Comparison of ENCODE assay signal across 8 cellular contexts in genomic region chr16:85613609-85614337, GRCh38. TPM values are rescaled to one million over a fixed set of nuclear protein-coding genes. Genes with fewer than 3 reads are reported as not detected.
DNase-seq lines count a peak whose midpoint lies in the region; ATAC-seq, FAIRE-seq and TF ChIP-seq lines count a peak whose summit lies in the region.

No MANE protein-coding gene starts in this region.

- peaks cover 15% of the 10 kb centered on the region; the same call in 2 of the 3 replicates for H3K36me3 Mint-ChIP-seq in GM23338 (ENCODE audit: low read depth)

- H3K4me1 Mint-ChIP-seq in GM23338: peaks cover 51% of the 10 kb centered on the region

- peak overlapping the region; percentile 76; the same call in 2 of the 3 replicates for H3K4me3 Mint-ChIP-seq in GM23338

- H3K79me2 ChIP-seq in GM23338 (replicated peaks; ENCODE audit: insufficient read depth) (peaks cover 64% of the 10 kb centered on the region), K562 (ENCODE audit: control insufficient read depth, insufficient read depth, low read length) (peaks cover 93% of the 10 kb centered on the region)

- H3K4me1 ChIP-seq in GM23338 (ENCODE audit: insufficient read depth) (peaks cover 44% of the 10 kb centered on the region), K562 (replicated peaks in 1 of 2; ENCODE audit: control insufficient read depth in 2 of 2, insufficient read depth in 2 of 2, low read length in 2 of 2) (peaks cover 54 to 87% of the 10 kb centered on the region in 2 experiments), kidney (ENCODE audit: control insufficient read depth in 1 of 2, insufficient read depth in 1 of 2, low read depth in 1 of 2, low read length in 2 of 2) (peaks cover 21 to 49% of the 10 kb centered on the region in 2 donors), subcutaneous abdominal adipose tissue (ENCODE audit: control insufficient read depth in 5 of 5, insufficient read depth in 5 of 5, low read length in 5 of 5) (peaks cover 8 to 69% (median 55%) of the 10 kb centered on the region in 5 donors)

- H2AFZ ChIP-seq in GM23338 (no peak overlapping the region), K562 (ENCODE audit: low read depth, low read length) (no peak overlapping the region)

- TF ChIP-seq POLR2A in K562 (conservative IDR thresholded peaks at IDR 0.05): no peak

- H3K27ac Mint-ChIP-seq in GM23338: no peak overlapping the region

- TF ChIP-seq CTCF in AG10803 (conservative IDR thresholded peaks at IDR 0.05; ENCODE audit: low read length) (no peak), GM23338 (conservative IDR thresholded peaks at IDR 0.05; ENCODE audit: low read depth in 2 of 2) (no peak), K562 (IDR thresholded peaks at IDR 0.05 in 2 of 3, conservative IDR thresholded peaks at IDR 0.05 in 1 of 3; ENCODE audit: insufficient read depth in 2 of 3, low read depth in 1 of 3, low read length in 3 of 3) (no peak), kidney (IDR thresholded peaks at IDR 0.05; ENCODE audit: borderline replicate concordance, extremely low read depth, insufficient read depth) (no peak)

- no peaks in the 10 kb centered on the region for H3K9me3 ChIP-seq in K562 (replicated peaks; ENCODE audit: control insufficient read depth, insufficient read depth, low read depth, low read length)
- H3K9me3 ChIP-seq in kidney (ENCODE audit: control insufficient read depth in 1 of 2, low read length in 2 of 2): no peaks in the 10 kb centered on the region
- no peaks in the 10 kb centered on the region for H3K9me3 ChIP-seq in subcutaneous abdominal adipose tissue (ENCODE audit: control insufficient read depth in 5 of 5, low read length in 5 of 5)

- H3K9ac ChIP-seq in K562 (ENCODE audit: insufficient read depth in 1 of 2, low read depth in 2 of 2, low read length in 2 of 2) (peak overlapping the region; percentile 92 to 98; a peak in 3 of 4 replicates), kidney (ENCODE audit: low read length in 2 of 2) (peak overlapping the region in 1 of 2 donors; percentile 40), subcutaneous abdominal adipose tissue (ENCODE audit: low read length in 5 of 5) (peak overlapping the region in 1 of 5 donors; percentile 68)

- peaks cover 33% of the 10 kb centered on the region for H4K20me1 ChIP-seq in GM23338 (replicated peaks; ENCODE audit: insufficient read depth)
- H4K20me1 ChIP-seq in K562 (replicated peaks; ENCODE audit: control insufficient read depth, insufficient read depth, low read length): peaks cover 63% of the 10 kb centered on the region

- H3K27me3 ChIP-seq in GM23338 (ENCODE audit: insufficient read depth): peaks cover 7% of the 10 kb centered on the region; the same call in 1 of the 2 replicates
- no peaks in the 10 kb centered on the region for H3K27me3 ChIP-seq in K562 (ENCODE audit: control insufficient read depth in 2 of 2, insufficient read depth in 2 of 2, low read length in 2 of 2)
- no peaks in the 10 kb centered on the region for H3K27me3 ChIP-seq in subcutaneous abdominal adipose tissue (ENCODE audit: control insufficient read depth in 5 of 5, insufficient read depth in 4 of 5, low read length in 5 of 5)

- peak; percentile 2 for ATAC-seq in GM23338
- peak; percentile 8 for ATAC-seq in K562
- ATAC-seq in esophagus mucosa: no peak
- ATAC-seq in GM19467 (IDR thresholded peaks at IDR 0.05; ENCODE audit: unreplicated experiment): no peak

- no TSS peak for BruUV-seq in K562 (replicated peaks; lab: Mats Ljungman, UMichigan)

- H3K9me3 Mint-ChIP-seq in GM23338: no peaks in the 10 kb centered on the region

- peaks cover 16% of the 10 kb centered on the region for H3K9me1 ChIP-seq in K562 (ENCODE audit: control insufficient read depth, insufficient read depth, low read length)

- DNase-seq in AG10803 (ENCODE audit: low read depth) (no peak), GM23338 (ENCODE audit: low spot score) (peak; percentile 80), NOMO-1 treated with dmso at 0.1 percent for 144 hours (lab: John Stamatoyannopoulos, UW; ENCODE audit: unreplicated experiment) (peak; percentile 43), K562 (ENCODE audit: extremely low read depth in 1 of 4, low spot score in 3 of 4) (peak; percentile 64 to 95 (median 80)), kidney (peak; percentile 92)

- peak overlapping the region; percentile 98 for H3K4me2 ChIP-seq in GM23338
- H3K4me2 ChIP-seq in K562 (ENCODE audit: insufficient read depth, low read length): peak overlapping the region; percentile 85; the same call in 1 of the 2 replicates

- CTCF ChIA-PET in K562 (lab: Yijun Ruan, JAX; ENCODE audit: low intra/inter-chr PET ratio): no interaction called here

- TF ChIP-seq EP300 in K562 (IDR thresholded peaks at IDR 0.05; ENCODE audit: low read length): no peak

- POLR2A ChIA-PET in K562 (lab: Yijun Ruan, JAX): interaction anchor here (0.5 to 2.3 kb wide), 12 partner anchors 9 to 849 kb away, joined by 3 to 14 read pairs (median 4); no protein-coding TSS in a partner anchor

- no peaks in the 10 kb centered on the region for H3K9me2 ChIP-seq in GM23338 (ENCODE audit: insufficient read depth)

- in situ Hi-C loops in K562 (cut with MboI): no loop called here

- H3F3A ChIP-seq in GM23338 (replicated peaks; ENCODE audit: low read depth): peaks cover 22% of the 10 kb centered on the region

- peaks cover 16% of the 10 kb centered on the region for H3K27me3 Mint-ChIP-seq in GM23338 (ENCODE audit: insufficient read depth, low read depth, poor library complexity)

- TF ChIP-seq RAD21 in K562 (CRISPR knock-in tag; conservative IDR thresholded peaks at IDR 0.05 in 1 of 2, IDR thresholded peaks at IDR 0.05 in 1 of 2): no peak

- FAIRE-seq in K562 (lab: Jason Lieb, UNC) (no peak), kidney (lab: Jason Lieb, UNC) (no peak)

- intact Hi-C loops in K562 (cut with micrococcal nuclease): loop anchor here (5.0 to 10.0 kb wide), 2 partner anchors 151 to 309 kb away; no protein-coding TSS in a partner anchor
- intact Hi-C loops in kidney (cut with DNase I): no loop called here

- H3K36me3 ChIP-seq in GM23338 (ENCODE audit: insufficient read depth) (no peaks in the 10 kb centered on the region), K562 (ENCODE audit: control insufficient read depth, insufficient read depth, low read length) (peaks cover 50% of the 10 kb centered on the region), kidney (ENCODE audit: control insufficient read depth in 1 of 2, insufficient read depth in 2 of 2, low read length in 2 of 2) (no peaks in the 10 kb centered on the region), subcutaneous abdominal adipose tissue (ENCODE audit: control insufficient read depth in 5 of 5, insufficient read depth in 5 of 5, low read length in 5 of 5) (peaks cover 0 to 13% (median 8%) of the 10 kb centered on the region in 5 donors)

- H3K27ac ChIP-seq in GM23338 (ENCODE audit: low read depth): peak overlapping the region; percentile 86
- peak overlapping the region; percentile 99 for H3K27ac ChIP-seq in K562 (ENCODE audit: extremely low read depth, low read depth, low read length)
- H3K27ac ChIP-seq in kidney (ENCODE audit: low read depth in 2 of 2, low read length in 2 of 2): peak overlapping the region; percentile 89 to 96
- H3K27ac ChIP-seq in subcutaneous abdominal adipose tissue (ENCODE audit: low read depth, low read length): peak overlapping the region; percentile 82

- H3K4me3 ChIP-seq in AG10803 (ENCODE audit: low read length) (peak overlapping the region; percentile 65), GM23338 (peak overlapping the region; percentile 84), K562 (peak overlapping the region; percentile 85), kidney (ENCODE audit: low read length in 2 of 2) (peak overlapping the region in 1 of 2 donors; percentile 64), subcutaneous abdominal adipose tissue (ENCODE audit: low read depth in 1 of 5, low read length in 5 of 5) (peak overlapping the region in 4 of 5 donors; percentile 54 to 71 (median 62))

- WGBS in K562 (ENCODE audit: insufficient coverage, low coverage, missing lambda C conversion rate): 0% methylated on average over 15 of the region's 67 CpGs

TF ChIP-seq in K562, 482 proteins besides CTCF, POLR2A, EP300 and RAD21 (continues in another document):
- no peak for TF ChIP-seq CCNT2 (IDR thresholded peaks at IDR 0.05; ENCODE audit: borderline replicate concordance, extremely low read depth, insufficient read length, low read depth, low read length)
- TF ChIP-seq XRCC5 (IDR thresholded peaks at IDR 0.05; ENCODE audit: low read depth, low read length): no peak
- no peak for TF ChIP-seq PYGO2 (tag; IDR thresholded peaks at IDR 0.05)
- TF ChIP-seq ZFPM2 (CRISPR knock-in tag; IDR thresholded peaks at IDR 0.05): no peak
- no peak for TF ChIP-seq ZNF436 (CRISPR knock-in tag; IDR thresholded peaks at IDR 0.05)

RNA-seq across cellular contexts. Expression of gene GSE1, which starts 0.7 kb away (rescaled TPM):
- 118 and 135 TPM in 2 replicates for total RNA-seq in GM23338 (2014; rRNA removed; shearing (Covaris generic))
- polyA plus RNA-seq in GM23338 (2016; fragmentation: Nextera tagmentation; extraction: Ambion mirVana): 32.4 and 34.0 TPM in 2 replicates
- 692 and 1,066 TPM in 2 replicates for total RNA-seq in K562 (2011; cell fraction: chromatin; rRNA removed; ENCODE audit: low replicate concordance)
- 409 and 435 TPM in 2 replicates for total RNA-seq in K562 (2011; cell fraction: nucleolus; rRNA removed)
- total RNA-seq in K562 (2011; cell fraction: nucleoplasm; rRNA removed): 438 and 467 TPM in 2 replicates
- total RNA-seq in K562 (2014; rRNA removed): 89.1 and 104 TPM in 2 replicates
- 40.9 and 41.8 TPM in 2 replicates for total RNA-seq in K562 (2014; rRNA removed; fragmentation: Illumina TruSeq; extraction: Trizol)
- 57.9 and 60.6 TPM in 2 replicates for total RNA-seq in K562 (2015; rRNA removed; fragmentation: Illumina TruSeq; extraction: Trizol)
- 208 and 244 TPM in 2 replicates for total RNA-seq in K562 (2021)
- polyA plus RNA-seq in K562 (2011; rRNA removed): 54.2 and 64.0 TPM in 2 replicates
- polyA plus RNA-seq in K562 (2011; cell fraction: cytosol; rRNA removed): 54.1 and 55.3 TPM in 2 replicates
- polyA plus RNA-seq in K562 (2011; cell fraction: nucleus; rRNA removed): 210 and 277 TPM in 2 replicates
- 113 and 125 TPM in 2 replicates for polyA plus RNA-seq in K562 (2012)
- polyA plus RNA-seq in K562 (2014; fragmentation: Illumina TruSeq; extraction: Trizol): 116 and 138 TPM in 2 replicates
- polyA plus RNA-seq in K562 (2014; fragmentation: Nextera tagmentation; extraction: Ambion mirVana): 10 to 100 TPM; 12.2 to 15.8 TPM
- 101 and 116 TPM in 2 replicates for polyA plus RNA-seq in K562 (2014; rRNA removed)
- polyA minus RNA-seq in K562 (2011; rRNA and poly(A)+ RNA removed): 61.1 and 68.8 TPM in 2 replicates
- 106 and 121 TPM in 2 replicates for polyA minus RNA-seq in K562 (2011; cell fraction: cytosol; rRNA and poly(A)+ RNA removed)
- 117 and 133 TPM in 2 replicates for polyA minus RNA-seq in K562 (2011; cell fraction: nucleus; rRNA and poly(A)+ RNA removed)
- 92.8 TPM for total RNA-seq in kidney
- polyA plus RNA-seq in kidney (ENCODE audit: insufficient read depth, low read depth, low replicate concordance): 9.5 TPM
- total RNA-seq in esophagus mucosa: 23.9 TPM

Comparison
In these comparisons a context has a peak if more than half of its experiments do, and no peak if none do; other contexts are left out.
1. ATAC-seq: peak in GM23338 (single experiment) and K562 (single experiment); none in esophagus mucosa (single experiment) and GM19467 (single experiment).
2. Peak in every context shown above with its lines, with median percentiles within 50 percentile points of each other: H3K27ac ChIP-seq.